In genomic region chr7:99365318-99366141, GRCh38 we compare ENCODE assay signal across 8 cellular contexts. TPM values are rescaled to one million over a fixed set of nuclear protein-coding genes. Genes with fewer than 3 reads are reported as not detected.
DNase-seq lines count a peak whose midpoint lies in the region; ATAC-seq, FAIRE-seq and TF ChIP-seq lines count a peak whose summit lies in the region.

No MANE protein-coding gene starts in this region.

- H3K27me3 ChIP-seq in CD4-positive, CD25-positive, alpha-beta regulatory T cell (ENCODE audit: control insufficient read depth, insufficient read depth, low read length) = no peaks in the 10 kb centered on the region
- no peaks in the 10 kb centered on the region for H3K27me3 ChIP-seq in pancreas

- peak overlapping the region; percentile 23 for H3K27ac ChIP-seq in CD4-positive, CD25-positive, alpha-beta regulatory T cell (ENCODE audit: insufficient read depth, low read length, poor library complexity, severe bottlenecking)
- H3K27ac ChIP-seq in epithelial cell of prostate (peak overlapping the region; percentile 45), pancreas (no peak overlapping the region), coronary artery (no peak overlapping the region)

- no peak overlapping the region for H3K4me3 ChIP-seq in CD4-positive, CD25-positive, alpha-beta regulatory T cell (ENCODE audit: low read depth, low read length)
- H3K4me3 ChIP-seq in pancreas (no peak overlapping the region), coronary artery (no peak overlapping the region)

- H3K9me3 ChIP-seq in CD4-positive, CD25-positive, alpha-beta regulatory T cell (ENCODE audit: control insufficient read depth in 2 of 2, low read length in 2 of 2) = no peaks in the 10 kb centered on the region
- no peaks in the 10 kb centered on the region for H3K9me3 ChIP-seq in pancreas

- FAIRE-seq in pancreas (lab: Jason Lieb, UNC) = no peak

- no peaks in the 10 kb centered on the region for H3K9me3 Mint-ChIP-seq in CD4-positive, CD25-positive, alpha-beta regulatory T cell
- H3K9me3 Mint-ChIP-seq in activated CD8-positive, alpha-beta T cell treated with anti-CD3 and anti-CD28 coated beads for 36 hours = no peaks in the 10 kb centered on the region

- peaks cover 29% of the 10 kb centered on the region for H3K36me3 Mint-ChIP-seq in CD4-positive, CD25-positive, alpha-beta regulatory T cell
- peaks cover 32% of the 10 kb centered on the region for H3K36me3 Mint-ChIP-seq in activated CD8-positive, alpha-beta T cell treated with anti-CD3 and anti-CD28 coated beads for 36 hours (ENCODE audit: low read depth)

- DNase-seq in CD4-positive, CD25-positive, alpha-beta regulatory T cell = peak; percentile 56 to 69 (median 62)
- peak; percentile 30 for DNase-seq in HT1080 (ENCODE audit: low read depth)
- peak; percentile 68 for DNase-seq in activated CD8-positive, alpha-beta T cell treated with anti-CD3 and anti-CD28 coated beads for 36 hours
- no peak for DNase-seq in epithelial cell of prostate (ENCODE audit: low read depth, low spot score)
- peak in 4 of 6 donors; percentile 53 to 81 (median 68) for DNase-seq in pancreas
- no peak for DNase-seq in coronary artery (ENCODE audit: low spot score)
- DNase-seq in medulla oblongata (ENCODE audit: extremely low spot score) = no peak

- intact Hi-C loops in activated CD8-positive, alpha-beta T cell treated with anti-CD3 and anti-CD28 coated beads for 36 hours (cut with micrococcal nuclease) = no loop called here
- intact Hi-C loops in pancreas (cut with DNase I) = no loop called here

- peaks cover 0 to 10% (median 5%) of the 10 kb centered on the region in 4 donors for H3K4me1 Mint-ChIP-seq in CD4-positive, CD25-positive, alpha-beta regulatory T cell
- peaks cover 10% of the 10 kb centered on the region for H3K4me1 Mint-ChIP-seq in activated CD8-positive, alpha-beta T cell treated with anti-CD3 and anti-CD28 coated beads for 36 hours (ENCODE audit: low read depth)

- H3K36me3 ChIP-seq in CD4-positive, CD25-positive, alpha-beta regulatory T cell (ENCODE audit: control insufficient read depth, insufficient read depth, low read length) = peaks cover 53% of the 10 kb centered on the region
- peaks cover 3 to 41% (median 14%) of the 10 kb centered on the region in 3 donors for H3K36me3 ChIP-seq in pancreas

- H3K4me1 ChIP-seq in CD4-positive, CD25-positive, alpha-beta regulatory T cell (ENCODE audit: control insufficient read depth, insufficient read depth, low read length, poor library complexity, severe bottlenecking) = peaks cover 3% of the 10 kb centered on the region
- H3K4me1 ChIP-seq in pancreas = no peaks in the 10 kb centered on the region

- H3K27ac Mint-ChIP-seq in CD4-positive, CD25-positive, alpha-beta regulatory T cell = peak overlapping the region in 1 of 3 donors; percentile 36
- no peak overlapping the region for H3K27ac Mint-ChIP-seq in activated CD8-positive, alpha-beta T cell treated with anti-CD3 and anti-CD28 coated beads for 36 hours

- peak overlapping the region in 1 of 4 donors; percentile 27 for H3K4me3 Mint-ChIP-seq in CD4-positive, CD25-positive, alpha-beta regulatory T cell
- no peak overlapping the region for H3K4me3 Mint-ChIP-seq in activated CD8-positive, alpha-beta T cell treated with anti-CD3 and anti-CD28 coated beads for 36 hours

- CTCF ChIA-PET in activated CD8-positive, alpha-beta T cell treated with anti-CD3 and anti-CD28 coated beads for 36 hours (lab: Charles Lee) = interaction anchor here (0.6 to 2.0 kb wide), 9 partner anchors 9 to 227 kb away, joined by 3 to 9 read pairs (median 5); no protein-coding TSS in a partner anchor

- TF ChIP-seq CTCF in activated CD8-positive, alpha-beta T cell treated with anti-CD3 and anti-CD28 coated beads for 36 hours (IDR thresholded peaks at IDR 0.05) = peak; percentile 69
- peak; percentile 8 to 41 (median 25) for TF ChIP-seq CTCF in pancreas (IDR thresholded peaks at IDR 0.05)
- TF ChIP-seq CTCF in coronary artery (IDR thresholded peaks at IDR 0.05) = no peak

- ATAC-seq in CD4-positive, CD25-positive, alpha-beta regulatory T cell (ENCODE audit: low read depth in 2 of 2) = peak; percentile 82 to 84
- ATAC-seq in activated CD8-positive, alpha-beta T cell treated with anti-CD3 and anti-CD28 coated beads for 36 hours = peak; percentile 79
- ATAC-seq in pancreas (peak; percentile 62 to 90 (median 84)), GM18498 (IDR thresholded peaks at IDR 0.05; ENCODE audit: unreplicated experiment) (no peak)

- WGBS in pancreas, 2 donors = 79 to 80% methylated on average over 17 of the region's 17 CpGs

- no peaks in the 10 kb centered on the region for H3K27me3 Mint-ChIP-seq in CD4-positive, CD25-positive, alpha-beta regulatory T cell
- H3K27me3 Mint-ChIP-seq in activated CD8-positive, alpha-beta T cell treated with anti-CD3 and anti-CD28 coated beads for 36 hours = no peaks in the 10 kb centered on the region

- POLR2A ChIA-PET in activated CD8-positive, alpha-beta T cell treated with anti-CD3 and anti-CD28 coated beads for 36 hours (lab: Charles Lee) = no interaction called here

RNA-seq across cellular contexts. Expression of gene ARPC1B, which starts 9.0 kb away (rescaled TPM):
- 205 TPM for total RNA-seq in CD4-positive, CD25-positive, alpha-beta regulatory T cell
- 100 to 1,000 TPM; 602 to 898 (median 659) TPM for polyA plus RNA-seq in CD4-positive, CD25-positive, alpha-beta regulatory T cell
- total RNA-seq in HT1080 (2014; rRNA removed; shearing (Covaris generic)) = 308 and 360 TPM in 2 replicates
- 295 and 330 TPM in 2 replicates for polyA plus RNA-seq in HT1080 (2015; cell fraction: cytosol; rRNA removed)
- 140 and 155 TPM in 2 replicates for polyA plus RNA-seq in HT1080 (2015; cell fraction: nucleus; rRNA removed)
- 100 to 1,000 TPM; 304 to 307 TPM for total RNA-seq in activated CD8-positive, alpha-beta T cell treated with anti-CD3 and anti-CD28 coated beads for 36 hours
- 10 to 100 TPM; 14.4 to 70.4 (median 29.6) TPM for total RNA-seq in pancreas
- 10 to 100 TPM; 50.3 to 59.6 TPM for polyA plus RNA-seq in pancreas

RNA-seq across cellular contexts. Expression of gene ARPC1A, which starts 39.8 kb away (rescaled TPM):
- total RNA-seq in CD4-positive, CD25-positive, alpha-beta regulatory T cell = 42.5 TPM
- polyA plus RNA-seq in CD4-positive, CD25-positive, alpha-beta regulatory T cell = 10 to 100 TPM; 70.2 to 79.0 (median 75.9) TPM
- total RNA-seq in HT1080 (2014; rRNA removed; shearing (Covaris generic)) = 292 and 359 TPM in 2 replicates
- 401 and 410 TPM in 2 replicates for polyA plus RNA-seq in HT1080 (2015; cell fraction: cytosol; rRNA removed)
- 136 and 140 TPM in 2 replicates for polyA plus RNA-seq in HT1080 (2015; cell fraction: nucleus; rRNA removed)
- 10 to 100 TPM; 45.4 to 45.8 TPM for total RNA-seq in activated CD8-positive, alpha-beta T cell treated with anti-CD3 and anti-CD28 coated beads for 36 hours
- 10 to 100 TPM; 32.8 to 80.5 (median 54.7) TPM for total RNA-seq in pancreas
- 10 to 100 TPM; 65.2 to 90.9 TPM for polyA plus RNA-seq in pancreas

RNA-seq across cellular contexts. Expression of gene PDAP1, which starts 42.9 kb away (rescaled TPM):
- total RNA-seq in CD4-positive, CD25-positive, alpha-beta regulatory T cell = 52.8 TPM
- 10 to 100 TPM; 17.2 to 27.5 (median 19.7) TPM for polyA plus RNA-seq in CD4-positive, CD25-positive, alpha-beta regulatory T cell
- total RNA-seq in HT1080 (2014; rRNA removed; shearing (Covaris generic)) = 81.3 and 105 TPM in 2 replicates
- 131 and 144 TPM in 2 replicates for polyA plus RNA-seq in HT1080 (2015; cell fraction: cytosol; rRNA removed)
- 30.9 and 31.8 TPM in 2 replicates for polyA plus RNA-seq in HT1080 (2015; cell fraction: nucleus; rRNA removed)
- 100 to 1,000 TPM; 160 TPM for total RNA-seq in activated CD8-positive, alpha-beta T cell treated with anti-CD3 and anti-CD28 coated beads for 36 hours
- 10 to 100 TPM; 27.8 to 53.7 (median 38.2) TPM for total RNA-seq in pancreas
- polyA plus RNA-seq in pancreas = 10 to 100 TPM; 46.7 to 84.6 TPM

RNA-seq across cellular contexts. Expression of gene BUD31, which starts 43.2 kb away (rescaled TPM):
- total RNA-seq in CD4-positive, CD25-positive, alpha-beta regulatory T cell = 130 TPM
- polyA plus RNA-seq in CD4-positive, CD25-positive, alpha-beta regulatory T cell = 100 to 1,000 TPM; 175 to 251 (median 224) TPM
- total RNA-seq in HT1080 (2014; rRNA removed; shearing (Covaris generic)) = 193 and 225 TPM in 2 replicates
- polyA plus RNA-seq in HT1080 (2015; cell fraction: cytosol; rRNA removed) = 151 and 168 TPM in 2 replicates
- polyA plus RNA-seq in HT1080 (2015; cell fraction: nucleus; rRNA removed) = 85.4 and 87.7 TPM in 2 replicates
- total RNA-seq in activated CD8-positive, alpha-beta T cell treated with anti-CD3 and anti-CD28 coated beads for 36 hours = 100 to 1,000 TPM; 118 to 124 TPM
- 10 to 100 TPM; 26.8 to 44.7 (median 28.9) TPM for total RNA-seq in pancreas
- 10 to 100 TPM; 65.7 to 71.7 TPM for polyA plus RNA-seq in pancreas

Comparison
In these comparisons a context has a peak if more than half of its experiments do, and no peak if none do; other contexts are left out.
1. DNase-seq: peak in CD4-positive, CD25-positive, alpha-beta regulatory T cell (3 of 3), HT1080 (single experiment), activated CD8-positive, alpha-beta T cell treated with anti-CD3 and anti-CD28 coated beads for 36 hours (single experiment) and pancreas (4 of 6); none in epithelial cell of prostate (single experiment), coronary artery (single experiment) and medulla oblongata (single experiment).
2. H3K27ac ChIP-seq: peak in CD4-positive, CD25-positive, alpha-beta regulatory T cell (single experiment) and epithelial cell of prostate (single experiment); none in pancreas (0 of 4) and coronary artery (0 of 2).